ENCODE assay signal across 13 cellular contexts in the genomic region with DNA sequence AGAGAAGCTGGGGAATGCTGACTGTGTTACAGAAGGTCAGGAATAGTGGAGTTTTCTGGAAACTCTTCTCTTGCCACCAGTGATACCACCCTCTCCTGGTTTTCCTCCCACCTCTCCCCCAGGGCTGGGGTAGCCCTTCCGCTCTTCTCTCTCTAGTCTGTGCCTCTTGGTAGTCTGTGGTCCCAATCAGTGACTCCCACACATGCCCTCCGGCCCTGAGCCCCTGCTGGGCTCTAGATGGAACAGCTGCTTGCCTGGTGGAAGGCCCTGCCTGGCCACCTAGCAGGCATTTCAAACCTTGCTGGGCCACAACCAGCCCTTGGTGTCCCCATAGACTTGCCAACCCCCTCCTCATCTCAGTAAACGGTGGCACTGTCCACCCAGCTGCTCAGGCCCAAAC. TPM values are rescaled to one million over a fixed set of nuclear protein-coding genes. Genes with fewer than 3 reads are reported as not detected.
DNase-seq lines count a peak whose midpoint lies in the region; ATAC-seq and TF ChIP-seq lines count a peak whose summit lies in the region.
"Had no signal": no experiment of that assay in that cellular context is flagged by ENCODE, and none has a peak within 500 bp of the region (broad histone marks: within the 10 kb centered on the region; RNA-seq: fewer than 3 reads in every experiment).

No MANE protein-coding gene starts in this region.

- no peaks in the 10 kb centered on the region for H3K27me3 ChIP-seq in Loucy (ENCODE audit: insufficient read depth, low read length, poor library complexity, severe bottlenecking)
- no peaks in the 10 kb centered on the region for H3K27me3 ChIP-seq in stomach smooth muscle (ENCODE audit: control insufficient read depth in 1 of 2, insufficient read depth in 2 of 2, low read length in 2 of 2)

- H2AFZ ChIP-seq in Loucy (ENCODE audit: low read length): no peak overlapping the region

- H3K4me3 ChIP-seq in Loucy (ENCODE audit: low read length, poor library complexity, severe bottlenecking) (no peak overlapping the region), stomach smooth muscle (ENCODE audit: low read length in 2 of 2) (no peak overlapping the region)
- H3K4me3 ChIP-seq: HAP-1 had no signal

- peaks cover 3% of the 10 kb centered on the region; the same call in 1 of the 2 replicates for H3K36me3 ChIP-seq in Loucy (ENCODE audit: insufficient read depth, low read length)
- no peaks in the 10 kb centered on the region for H3K36me3 ChIP-seq in stomach smooth muscle (ENCODE audit: control insufficient read depth in 2 of 2, insufficient read depth in 2 of 2, low read length in 2 of 2)
- H3K36me3 ChIP-seq: HAP-1 had no signal

- no peaks in the 10 kb centered on the region for H3K9me2 ChIP-seq in Loucy (replicated peaks; ENCODE audit: low read depth, low read length)

- no peaks in the 10 kb centered on the region for H3F3A ChIP-seq in Loucy (ENCODE audit: low read depth)

- TF ChIP-seq CTCF in Loucy (conservative IDR thresholded peaks at IDR 0.05; ENCODE audit: low read length): no peak

- H3K9me3 ChIP-seq in Loucy (ENCODE audit: insufficient read depth, low read depth, low read length) (no peaks in the 10 kb centered on the region), stomach smooth muscle (ENCODE audit: control insufficient read depth in 2 of 2, low read length in 2 of 2) (no peaks in the 10 kb centered on the region)
- H3K9me3 ChIP-seq: HAP-1 had no signal

- no peaks in the 10 kb centered on the region for H3K79me2 ChIP-seq in Loucy (ENCODE audit: insufficient read depth, low read length)

- peaks cover 51% of the 10 kb centered on the region for H3K4me1 ChIP-seq in Loucy (ENCODE audit: insufficient read depth, low read length, poor library complexity, severe bottlenecking)
- H3K4me1 ChIP-seq in stomach smooth muscle (ENCODE audit: control insufficient read depth, insufficient read depth, low read length): peaks cover 96% of the 10 kb centered on the region
- H3K4me1 ChIP-seq: HAP-1 had no signal

- H3K9ac ChIP-seq in Loucy (ENCODE audit: low read depth, low read length, poor library complexity, severe bottlenecking) (peak overlapping the region; percentile 62), stomach smooth muscle (ENCODE audit: low read length in 2 of 2) (peak overlapping the region; percentile 54 to 60)

- no peaks in the 10 kb centered on the region for H4K20me1 ChIP-seq in Loucy (ENCODE audit: insufficient read depth, low read length, poor library complexity, severe bottlenecking)

- H3K27ac ChIP-seq in angular gyrus (ENCODE audit: low read depth, low read length) (peak overlapping the region; percentile 38), stomach smooth muscle (ENCODE audit: low read length) (peak overlapping the region; percentile 98)

- ATAC-seq in esophagus mucosa: no peak
- ATAC-seq in HG02981 (IDR thresholded peaks at IDR 0.05; ENCODE audit: unreplicated experiment): no peak
- ATAC-seq: activated T-cell treated with anti-CD3 and anti-CD28 coated beads, Interleukin-2, amount 50 U/mL, for 4 hours; Panc1 had no signal

- DNase-seq in left kidney (ENCODE audit: low read depth, low spot score): peak; percentile 77
- no peak for DNase-seq in NCI-H1092 treated with DMSO at 0.1 percent for 48 hours (lab: John Stamatoyannopoulos, UW)
- DNase-seq in T-helper 9 cell: no peak
- DNase-seq: activated T-cell treated with anti-CD3 and anti-CD28 coated beads, Interleukin-2, amount 50 U/mL, for 4 hours; central memory CD4-positive, alpha-beta T cell; NCI-H226 had no signal

- H3K4me2 ChIP-seq in Loucy (ENCODE audit: low read depth, low read length, poor library complexity, severe bottlenecking): no peak overlapping the region

RNA-seq across cellular contexts. Expression of a gene that starts 15.2 kb away (rescaled TPM):
- total RNA-seq in esophagus mucosa: 32.8 TPM

RNA-seq across cellular contexts. Expression of a gene that starts 54.7 kb away (rescaled TPM):
- total RNA-seq in esophagus mucosa: 7.9 TPM
